18 cellular contexts compared by ENCODE assay signal in the genomic region with DNA sequence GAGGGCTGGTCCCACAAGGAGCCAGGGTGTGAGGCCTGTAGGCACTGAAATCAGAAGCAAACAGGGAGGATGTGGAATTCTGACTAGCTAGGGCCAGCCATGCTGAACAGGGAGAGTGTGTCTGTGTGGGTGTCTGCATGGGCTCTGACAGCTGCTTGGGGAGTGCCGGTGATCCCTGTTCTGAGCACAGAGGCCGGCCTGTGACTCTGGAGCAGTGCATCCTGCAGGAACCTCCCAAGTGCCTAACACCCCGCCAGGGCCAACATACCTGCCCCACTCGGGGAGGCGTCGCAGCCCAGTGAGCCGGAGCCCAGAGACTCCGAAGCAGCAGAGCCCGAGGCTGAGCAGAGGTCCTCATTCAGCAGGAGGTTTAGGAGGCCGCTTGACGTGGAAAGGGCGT. TPM values are rescaled to one million over a fixed set of nuclear protein-coding genes. Genes with fewer than 3 reads are reported as not detected.
DNase-seq lines count a peak whose midpoint lies in the region; ATAC-seq, FAIRE-seq and TF ChIP-seq lines count a peak whose summit lies in the region.
"Had no signal": no experiment of that assay in that cellular context is flagged by ENCODE, and none has a peak within 500 bp of the region (broad histone marks: within the 10 kb centered on the region; RNA-seq: fewer than 3 reads in every experiment).

No MANE protein-coding gene starts in this region.

- intact Hi-C loops in left ventricle myocardium superior (cut with micrococcal nuclease), result no loop called here
- intact Hi-C loops in Right ventricle myocardium superior (cut with DNase I), result no loop called here
- intact Hi-C loops in kidney (cut with DNase I), result no loop called here
- intact Hi-C loops in activated CD4-positive, alpha-beta T cell treated with anti-CD3 and anti-CD28 coated beads for 36 hours (cut with DNase I, micrococcal nuclease), result no loop called here

- no peaks in the 10 kb centered on the region for H3K9me3 Mint-ChIP-seq in nephron progenitor cell
- H3K9me3 Mint-ChIP-seq in activated CD4-positive, alpha-beta T cell treated with anti-CD3 and anti-CD28 coated beads for 36 hours (ENCODE audit: low read depth), result no peaks in the 10 kb centered on the region
- H3K9me3 Mint-ChIP-seq: CD4-positive, alpha-beta T cell had no signal

- H3K27ac ChIP-seq in kidney (ENCODE audit: low read depth in 2 of 2, low read length in 2 of 2), result no peak overlapping the region
- H3K27ac ChIP-seq: BLaER1 treated with 17β-estradiol and CSF1 and Interleukin-3, amounts not matched to agents 10 nM and 100 nM; HL-60 had no signal

- H3K4me1 ChIP-seq in kidney (ENCODE audit: control insufficient read depth in 1 of 2, insufficient read depth in 1 of 2, low read depth in 1 of 2, low read length in 2 of 2), result no peaks in the 10 kb centered on the region
- H3K4me1 ChIP-seq: HAP-1 had no signal

- H3K4me3 Mint-ChIP-seq in nephron progenitor cell, result no peak overlapping the region
- no peak overlapping the region for H3K4me3 Mint-ChIP-seq in activated CD4-positive, alpha-beta T cell treated with anti-CD3 and anti-CD28 coated beads for 36 hours
- H3K4me3 Mint-ChIP-seq: CD4-positive, alpha-beta T cell had no signal

- H3K4me3 ChIP-seq in kidney (ENCODE audit: low read length in 2 of 2), result no peak overlapping the region
- H3K4me3 ChIP-seq: BLaER1 treated with 17β-estradiol and CSF1 and Interleukin-3, amounts not matched to agents 10 nM and 100 nM; HAP-1 had no signal

- CTCF ChIA-PET in activated CD4-positive, alpha-beta T cell treated with anti-CD3 and anti-CD28 coated beads for 36 hours (lab: Charles Lee), result no interaction called here

- POLR2A ChIA-PET in activated CD4-positive, alpha-beta T cell treated with anti-CD3 and anti-CD28 coated beads for 36 hours (lab: Charles Lee), result no interaction called here

- DNase-seq in left ventricle myocardium superior (peak; percentile 27), Right ventricle myocardium superior (no peak), kidney (peak; percentile 50), nephron progenitor cell (no peak), NCI-H2196 (lab: John Stamatoyannopoulos, UW; ENCODE audit: unreplicated experiment) (no peak)
- DNase-seq in activated CD4-positive, alpha-beta T cell treated with anti-CD3 and anti-CD28 coated beads for 36 hours, result no peak
- DNase-seq: 8988T; AML-193; Calu3; CD4-positive, alpha-beta T cell; DMS 273 treated with DMSO at 0.1 percent for 48 hours; GOT3 had no signal

- no peak overlapping the region for H3K9ac ChIP-seq in kidney (ENCODE audit: low read length in 2 of 2)

- H3K27me3 Mint-ChIP-seq in nephron progenitor cell (ENCODE audit: low read depth, poor library complexity), result peaks cover 3% of the 10 kb centered on the region
- no peaks in the 10 kb centered on the region for H3K27me3 Mint-ChIP-seq in activated CD4-positive, alpha-beta T cell treated with anti-CD3 and anti-CD28 coated beads for 36 hours
- H3K27me3 Mint-ChIP-seq: CD4-positive, alpha-beta T cell had no signal

- peaks cover 20% of the 10 kb centered on the region for H3K36me3 Mint-ChIP-seq in nephron progenitor cell (ENCODE audit: low read depth)
- peaks cover 25% of the 10 kb centered on the region for H3K36me3 Mint-ChIP-seq in activated CD4-positive, alpha-beta T cell treated with anti-CD3 and anti-CD28 coated beads for 36 hours (ENCODE audit: low read depth)

- H3K27ac Mint-ChIP-seq in nephron progenitor cell, result peak overlapping the region; percentile 61
- no peak overlapping the region for H3K27ac Mint-ChIP-seq in activated CD4-positive, alpha-beta T cell treated with anti-CD3 and anti-CD28 coated beads for 36 hours
- H3K27ac Mint-ChIP-seq: CD4-positive, alpha-beta T cell had no signal

- no peak for ATAC-seq in left ventricle myocardium superior
- no peak for ATAC-seq in Right ventricle myocardium superior (ENCODE audit: poor library complexity)
- no peak for ATAC-seq in activated CD4-positive, alpha-beta T cell treated with anti-CD3 and anti-CD28 coated beads for 36 hours
- ATAC-seq in HG02981 (IDR thresholded peaks at IDR 0.05; ENCODE audit: unreplicated experiment), result no peak
- no peak for ATAC-seq in GM18909 (IDR thresholded peaks at IDR 0.05; ENCODE audit: poor library complexity, unreplicated experiment)

- H3K36me3 ChIP-seq in kidney (ENCODE audit: control insufficient read depth in 1 of 2, insufficient read depth in 2 of 2, low read length in 2 of 2), result peaks cover 40 to 47% of the 10 kb centered on the region in 2 donors

- H3K9me3 ChIP-seq in kidney (ENCODE audit: control insufficient read depth in 1 of 2, low read length in 2 of 2), result no peaks in the 10 kb centered on the region
- H3K9me3 ChIP-seq: BLaER1 treated with 17β-estradiol and CSF1 and Interleukin-3, amounts not matched to agents 10 nM and 100 nM; HAP-1 had no signal

- peaks cover 38% of the 10 kb centered on the region for H3K4me1 Mint-ChIP-seq in nephron progenitor cell
- no peaks in the 10 kb centered on the region for H3K4me1 Mint-ChIP-seq in activated CD4-positive, alpha-beta T cell treated with anti-CD3 and anti-CD28 coated beads for 36 hours

- FAIRE-seq in kidney (lab: Jason Lieb, UNC), result no peak
- FAIRE-seq: GM18507 had no signal

- TF ChIP-seq CTCF in kidney (IDR thresholded peaks at IDR 0.05; ENCODE audit: borderline replicate concordance, extremely low read depth, insufficient read depth), result no peak
- no peak for TF ChIP-seq CTCF in nephron progenitor cell (IDR thresholded peaks at IDR 0.05)

RNA-seq across cellular contexts. Expression of a gene that starts 11.5 kb away (rescaled TPM):
- 2.7 TPM for total RNA-seq in left ventricle myocardium superior
- total RNA-seq in Right ventricle myocardium superior, result 2.5 TPM
- 5.2 TPM for total RNA-seq in kidney
- polyA plus RNA-seq in kidney (ENCODE audit: insufficient read depth, low read depth, low replicate concordance), result 5.5 TPM
- 1 to 10 TPM; 1.8 to 4.0 TPM for total RNA-seq in activated CD4-positive, alpha-beta T cell treated with anti-CD3 and anti-CD28 coated beads for 36 hours

RNA-seq across cellular contexts. Expression of a gene that starts 37.1 kb away (rescaled TPM):
- total RNA-seq in left ventricle myocardium superior (4.5 TPM), Right ventricle myocardium superior (3.6 TPM), kidney (28.4 TPM)
- polyA plus RNA-seq in kidney (ENCODE audit: insufficient read depth, low read depth, low replicate concordance), result 1.8 TPM
- total RNA-seq in activated CD4-positive, alpha-beta T cell treated with anti-CD3 and anti-CD28 coated beads for 36 hours, result 10 to 100 TPM; 12.2 to 13.5 TPM

RNA-seq across cellular contexts. Expression of a gene that starts 47.8 kb away (rescaled TPM):
- 26.7 TPM for total RNA-seq in left ventricle myocardium superior
- total RNA-seq in Right ventricle myocardium superior, result 23.8 TPM
- total RNA-seq in kidney, result 47.7 TPM
- polyA plus RNA-seq in kidney (ENCODE audit: insufficient read depth, low read depth, low replicate concordance), result 38.4 TPM
- 10 to 100 TPM; 39.2 to 44.3 TPM for total RNA-seq in activated CD4-positive, alpha-beta T cell treated with anti-CD3 and anti-CD28 coated beads for 36 hours

Comparison
In these comparisons a context has a peak if more than half of its experiments do, and no peak if none do; other contexts are left out.
1. DNase-seq: peak in left ventricle myocardium superior (single experiment) and kidney (single experiment); none in Right ventricle myocardium superior (single experiment), nephron progenitor cell (single experiment), activated CD4-positive, alpha-beta T cell treated with anti-CD3 and anti-CD28 coated beads for 36 hours (single experiment) and NCI-H2196 (single experiment).